1 cellular context compared by ENCODE assay signal in the genomic region with DNA sequence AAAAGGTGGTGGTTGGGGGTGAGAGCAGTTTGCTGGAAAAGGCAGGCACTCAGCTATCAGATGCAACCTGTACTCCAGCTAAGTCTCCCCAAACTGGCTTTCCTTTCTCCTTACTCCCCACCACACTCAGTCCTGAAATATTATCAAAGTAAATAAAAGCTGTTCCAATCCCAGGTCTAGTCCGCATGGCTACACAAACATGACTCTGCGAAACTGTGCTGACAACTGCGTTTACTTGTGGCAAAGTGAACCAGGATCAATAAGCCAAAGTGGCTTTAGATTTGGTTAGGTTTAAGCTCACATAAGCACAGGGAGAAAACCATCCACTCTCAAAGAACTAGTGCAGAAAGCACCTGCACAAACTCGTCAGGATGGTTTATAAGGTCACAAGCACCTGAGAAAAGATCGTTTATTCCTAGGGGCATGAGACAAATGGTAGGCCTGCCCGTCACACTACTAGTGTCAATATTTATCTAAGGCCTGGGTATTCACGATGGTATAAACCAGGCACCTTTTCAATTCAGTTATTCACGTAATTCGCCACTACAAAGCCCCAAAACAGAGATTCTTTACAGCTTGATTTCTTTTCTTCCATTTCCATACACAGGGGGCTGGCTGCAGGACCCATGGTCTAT.
TF ChIP-seq lines count a peak whose summit lies in the region.

No MANE protein-coding gene starts in this region.

TF ChIP-seq in HepG2, 621 proteins besides CTCF, POLR2A, EP300 and RAD21 (continued from another document):
- TF ChIP-seq, protein P1, sequence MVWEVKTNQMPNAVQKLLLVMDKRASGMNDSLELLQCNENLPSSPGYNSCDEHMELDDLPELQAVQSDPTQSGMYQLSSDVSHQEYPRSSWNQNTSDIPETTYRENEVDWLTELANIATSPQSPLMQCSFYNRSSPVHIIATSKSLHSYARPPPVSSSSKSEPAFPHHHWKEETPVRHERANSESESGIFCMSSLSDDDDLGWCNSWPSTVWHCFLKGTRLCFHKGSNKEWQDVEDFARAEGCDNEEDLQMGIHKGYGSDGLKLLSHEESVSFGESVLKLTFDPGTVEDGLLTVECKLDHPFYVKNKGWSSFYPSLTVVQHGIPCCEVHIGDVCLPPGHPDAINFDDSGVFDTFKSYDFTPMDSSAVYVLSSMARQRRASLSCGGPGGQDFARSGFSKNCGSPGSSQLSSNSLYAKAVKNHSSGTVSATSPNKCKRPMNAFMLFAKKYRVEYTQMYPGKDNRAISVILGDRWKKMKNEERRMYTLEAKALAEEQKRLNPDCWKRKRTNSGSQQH (CRISPR knock-in tag; IDR thresholded peaks at IDR 0.05; ENCODE audit: low read depth) = 0 out of 2 replicates have a peak, but pooled peaks have one; percentile 41
- TF ChIP-seq SNAI1 (CRISPR knock-in tag; IDR thresholded peaks at IDR 0.05; ENCODE audit: borderline replicate concordance) = no peak
- no peak for TF ChIP-seq ZNF720 (CRISPR knock-in tag; IDR thresholded peaks at IDR 0.05)
- no peak for TF ChIP-seq FOXP1 (IDR thresholded peaks at IDR 0.05)
- TF ChIP-seq FOXP1 (CRISPR knock-in tag; IDR thresholded peaks at IDR 0.05) = peak; percentile 78
- no peak for TF ChIP-seq GABPA (IDR thresholded peaks at IDR 0.05; ENCODE audit: low read depth, low read length)
- no peak for TF ChIP-seq GABPA (CRISPR knock-in tag; IDR thresholded peaks at IDR 0.05; ENCODE audit: low read depth)
- no peak for TF ChIP-seq HNRNPUL1 (IDR thresholded peaks at IDR 0.05; ENCODE audit: low read depth, low read length)
- no peak for TF ChIP-seq MZF1 (CRISPR knock-in tag; IDR thresholded peaks at IDR 0.05; ENCODE audit: borderline replicate concordance)
- TF ChIP-seq HNF4A (CRISPR knock-in tag; IDR thresholded peaks at IDR 0.05) = 0 out of 2 replicates have a peak, but pooled peaks have one; percentile 16
- no peak for TF ChIP-seq ZNF782 (CRISPR knock-in tag; IDR thresholded peaks at IDR 0.05; ENCODE audit: borderline replicate concordance)
- TF ChIP-seq ZNF549 (CRISPR knock-in tag; IDR thresholded peaks at IDR 0.05) = no peak
- no peak for TF ChIP-seq HNRNPK (IDR thresholded peaks at IDR 0.05; ENCODE audit: low read depth, low read length, poor library complexity, severe bottlenecking)
- 0 out of 2 replicates have a peak, but pooled peaks have one; percentile 55 for TF ChIP-seq TOE1 (CRISPR knock-in tag; IDR thresholded peaks at IDR 0.05)
- peak; percentile 43; the same call in 1 of the 2 replicates for TF ChIP-seq CREM (IDR thresholded peaks at IDR 0.05)
- no peak for TF ChIP-seq CREM (CRISPR knock-in tag; IDR thresholded peaks at IDR 0.05)
- peak; percentile 34; the same call in 1 of the 2 replicates for TF ChIP-seq ZNF331 (CRISPR knock-in tag; IDR thresholded peaks at IDR 0.05)
- no peak for TF ChIP-seq HES4 (CRISPR knock-in tag; IDR thresholded peaks at IDR 0.05; ENCODE audit: borderline replicate concordance)
- no peak for TF ChIP-seq GPN1 (CRISPR knock-in tag; IDR thresholded peaks at IDR 0.05; ENCODE audit: borderline replicate concordance)
- peak; percentile 72; the same call in 1 of the 2 replicates for TF ChIP-seq ONECUT2 (CRISPR knock-in tag; IDR thresholded peaks at IDR 0.05)
- TF ChIP-seq PTBP1 (IDR thresholded peaks at IDR 0.05; ENCODE audit: low read depth, low read length, poor library complexity, severe bottlenecking) = no peak
- TF ChIP-seq MEIS1 (CRISPR knock-in tag; IDR thresholded peaks at IDR 0.05; ENCODE audit: borderline replicate concordance) = no peak
- TF ChIP-seq SOX5 (CRISPR knock-in tag; IDR thresholded peaks at IDR 0.05; ENCODE audit: borderline replicate concordance) = peak; percentile 15; the same call in 1 of the 2 replicates
- TF ChIP-seq GABPB1 (CRISPR knock-in tag; IDR thresholded peaks at IDR 0.05) = no peak
- no peak; the same call in 1 of the 2 replicates for TF ChIP-seq HMG20A (CRISPR knock-in tag; IDR thresholded peaks at IDR 0.05; ENCODE audit: borderline replicate concordance)
- no peak for TF ChIP-seq ZNF746 (CRISPR knock-in tag; IDR thresholded peaks at IDR 0.05)
- TF ChIP-seq ZNF224 (CRISPR knock-in tag; IDR thresholded peaks at IDR 0.05) = no peak
- TF ChIP-seq RFX5 (IDR thresholded peaks at IDR 0.05; ENCODE audit: low read depth, low read length) = no peak
- peak; percentile 51; the same call in 1 of the 2 replicates for TF ChIP-seq TBX2 (CRISPR knock-in tag; IDR thresholded peaks at IDR 0.05; ENCODE audit: borderline replicate concordance)
- 0 out of 2 replicates have a peak, but pooled peaks have one; percentile 17 for TF ChIP-seq MYNN (CRISPR knock-in tag; IDR thresholded peaks at IDR 0.05; ENCODE audit: low read depth)
- TF ChIP-seq, protein P2, sequence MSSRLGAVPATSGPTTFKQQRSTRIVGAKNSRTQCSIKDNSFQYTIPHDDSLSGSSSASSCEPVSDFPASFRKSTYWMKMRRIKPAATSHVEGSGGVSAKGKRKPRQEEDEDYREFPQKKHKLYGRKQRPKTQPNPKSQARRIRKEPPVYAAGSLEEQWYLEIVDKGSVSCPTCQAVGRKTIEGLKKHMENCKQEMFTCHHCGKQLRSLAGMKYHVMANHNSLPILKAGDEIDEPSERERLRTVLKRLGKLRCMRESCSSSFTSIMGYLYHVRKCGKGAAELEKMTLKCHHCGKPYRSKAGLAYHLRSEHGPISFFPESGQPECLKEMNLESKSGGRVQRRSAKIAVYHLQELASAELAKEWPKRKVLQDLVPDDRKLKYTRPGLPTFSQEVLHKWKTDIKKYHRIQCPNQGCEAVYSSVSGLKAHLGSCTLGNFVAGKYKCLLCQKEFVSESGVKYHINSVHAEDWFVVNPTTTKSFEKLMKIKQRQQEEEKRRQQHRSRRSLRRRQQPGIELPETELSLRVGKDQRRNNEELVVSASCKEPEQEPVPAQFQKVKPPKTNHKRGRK (CRISPR knock-in tag; IDR thresholded peaks at IDR 0.05) = no peak
- TF ChIP-seq ZNF333 (CRISPR knock-in tag; IDR thresholded peaks at IDR 0.05; ENCODE audit: borderline replicate concordance) = no peak
- TF ChIP-seq, protein P3, sequence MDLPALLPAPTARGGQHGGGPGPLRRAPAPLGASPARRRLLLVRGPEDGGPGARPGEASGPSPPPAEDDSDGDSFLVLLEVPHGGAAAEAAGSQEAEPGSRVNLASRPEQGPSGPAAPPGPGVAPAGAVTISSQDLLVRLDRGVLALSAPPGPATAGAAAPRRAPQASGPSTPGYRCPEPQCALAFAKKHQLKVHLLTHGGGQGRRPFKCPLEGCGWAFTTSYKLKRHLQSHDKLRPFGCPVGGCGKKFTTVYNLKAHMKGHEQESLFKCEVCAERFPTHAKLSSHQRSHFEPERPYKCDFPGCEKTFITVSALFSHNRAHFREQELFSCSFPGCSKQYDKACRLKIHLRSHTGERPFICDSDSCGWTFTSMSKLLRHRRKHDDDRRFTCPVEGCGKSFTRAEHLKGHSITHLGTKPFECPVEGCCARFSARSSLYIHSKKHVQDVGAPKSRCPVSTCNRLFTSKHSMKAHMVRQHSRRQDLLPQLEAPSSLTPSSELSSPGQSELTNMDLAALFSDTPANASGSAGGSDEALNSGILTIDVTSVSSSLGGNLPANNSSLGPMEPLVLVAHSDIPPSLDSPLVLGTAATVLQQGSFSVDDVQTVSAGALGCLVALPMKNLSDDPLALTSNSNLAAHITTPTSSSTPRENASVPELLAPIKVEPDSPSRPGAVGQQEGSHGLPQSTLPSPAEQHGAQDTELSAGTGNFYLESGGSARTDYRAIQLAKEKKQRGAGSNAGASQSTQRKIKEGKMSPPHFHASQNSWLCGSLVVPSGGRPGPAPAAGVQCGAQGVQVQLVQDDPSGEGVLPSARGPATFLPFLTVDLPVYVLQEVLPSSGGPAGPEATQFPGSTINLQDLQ (CRISPR knock-in tag; IDR thresholded peaks at IDR 0.05) = no peak
- TF ChIP-seq ZSCAN20 (CRISPR knock-in tag; IDR thresholded peaks at IDR 0.05; ENCODE audit: borderline replicate concordance) = peak; percentile 84; the same call in 1 of the 2 replicates
- no peak for TF ChIP-seq RBFOX2 (IDR thresholded peaks at IDR 0.05; ENCODE audit: low read depth, low read length)
- TF ChIP-seq, protein P4, sequence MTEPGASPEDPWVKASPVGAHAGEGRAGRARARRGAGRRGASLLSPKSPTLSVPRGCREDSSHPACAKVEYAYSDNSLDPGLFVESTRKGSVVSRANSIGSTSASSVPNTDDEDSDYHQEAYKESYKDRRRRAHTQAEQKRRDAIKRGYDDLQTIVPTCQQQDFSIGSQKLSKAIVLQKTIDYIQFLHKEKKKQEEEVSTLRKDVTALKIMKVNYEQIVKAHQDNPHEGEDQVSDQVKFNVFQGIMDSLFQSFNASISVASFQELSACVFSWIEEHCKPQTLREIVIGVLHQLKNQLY (CRISPR knock-in tag; IDR thresholded peaks at IDR 0.05) = no peak
- no peak for TF ChIP-seq ZBTB21 (CRISPR knock-in tag; IDR thresholded peaks at IDR 0.05)
- peak; percentile 71; the same call in 1 of the 2 replicates for TF ChIP-seq ZNF292 (CRISPR knock-in tag; IDR thresholded peaks at IDR 0.05; ENCODE audit: borderline replicate concordance, low read depth)
- TF ChIP-seq, protein P5, sequence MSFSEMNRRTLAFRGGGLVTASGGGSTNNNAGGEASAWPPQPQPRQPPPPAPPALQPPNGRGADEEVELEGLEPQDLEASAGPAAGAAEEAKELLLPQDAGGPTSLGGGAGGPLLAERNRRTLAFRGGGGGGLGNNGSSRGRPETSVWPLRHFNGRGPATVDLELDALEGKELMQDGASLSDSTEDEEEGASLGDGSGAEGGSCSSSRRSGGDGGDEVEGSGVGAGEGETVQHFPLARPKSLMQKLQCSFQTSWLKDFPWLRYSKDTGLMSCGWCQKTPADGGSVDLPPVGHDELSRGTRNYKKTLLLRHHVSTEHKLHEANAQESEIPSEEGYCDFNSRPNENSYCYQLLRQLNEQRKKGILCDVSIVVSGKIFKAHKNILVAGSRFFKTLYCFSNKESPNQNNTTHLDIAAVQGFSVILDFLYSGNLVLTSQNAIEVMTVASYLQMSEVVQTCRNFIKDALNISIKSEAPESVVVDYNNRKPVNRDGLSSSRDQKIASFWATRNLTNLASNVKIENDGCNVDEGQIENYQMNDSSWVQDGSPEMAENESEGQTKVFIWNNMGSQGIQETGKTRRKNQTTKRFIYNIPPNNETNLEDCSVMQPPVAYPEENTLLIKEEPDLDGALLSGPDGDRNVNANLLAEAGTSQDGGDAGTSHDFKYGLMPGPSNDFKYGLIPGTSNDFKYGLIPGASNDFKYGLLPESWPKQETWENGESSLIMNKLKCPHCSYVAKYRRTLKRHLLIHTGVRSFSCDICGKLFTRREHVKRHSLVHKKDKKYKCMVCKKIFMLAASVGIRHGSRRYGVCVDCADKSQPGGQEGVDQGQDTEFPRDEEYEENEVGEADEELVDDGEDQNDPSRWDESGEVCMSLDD (CRISPR knock-in tag; IDR thresholded peaks at IDR 0.05; ENCODE audit: borderline replicate concordance) = no peak
- no peak for TF ChIP-seq MYC (CRISPR knock-in tag; IDR thresholded peaks at IDR 0.05; ENCODE audit: borderline replicate concordance)
- TF ChIP-seq, protein P6, sequence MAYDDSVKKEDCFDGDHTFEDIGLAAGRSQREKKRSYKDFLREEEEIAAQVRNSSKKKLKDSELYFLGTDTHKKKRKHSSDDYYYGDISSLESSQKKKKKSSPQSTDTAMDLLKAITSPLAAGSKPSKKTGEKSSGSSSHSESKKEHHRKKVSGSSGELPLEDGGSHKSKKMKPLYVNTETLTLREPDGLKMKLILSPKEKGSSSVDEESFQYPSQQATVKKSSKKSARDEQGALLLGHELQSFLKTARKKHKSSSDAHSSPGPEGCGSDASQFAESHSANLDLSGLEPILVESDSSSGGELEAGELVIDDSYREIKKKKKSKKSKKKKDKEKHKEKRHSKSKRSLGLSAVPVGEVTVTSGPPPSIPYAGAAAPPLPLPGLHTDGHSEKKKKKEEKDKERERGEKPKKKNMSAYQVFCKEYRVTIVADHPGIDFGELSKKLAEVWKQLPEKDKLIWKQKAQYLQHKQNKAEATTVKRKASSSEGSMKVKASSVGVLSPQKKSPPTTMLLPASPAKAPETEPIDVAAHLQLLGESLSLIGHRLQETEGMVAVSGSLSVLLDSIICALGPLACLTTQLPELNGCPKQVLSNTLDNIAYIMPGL (CRISPR knock-in tag; IDR thresholded peaks at IDR 0.05; ENCODE audit: borderline replicate concordance in 1 of 2, low read depth in 1 of 2) = 0 out of 4 replicates have a peak, but pooled peaks of 1 of the 2 experiments have one; percentile 24
- TF ChIP-seq ZNF121 (CRISPR knock-in tag; IDR thresholded peaks at IDR 0.05) = no peak
